Comparison of ENCODE assay signal across 13 cellular contexts in genomic region chr4:56289934-56290333, GRCh38.
DNase-seq lines count a peak whose midpoint lies in the region; ATAC-seq and TF ChIP-seq lines count a peak whose summit lies in the region.
"Had no signal": no experiment of that assay in that cellular context is flagged by ENCODE, and none has a peak within 500 bp of the region (broad histone marks: within the 10 kb centered on the region; RNA-seq: fewer than 3 reads in every experiment).

No MANE protein-coding gene starts in this region.

- no peaks in the 10 kb centered on the region for H3K4me1 ChIP-seq in CD8-positive, alpha-beta memory T cell (ENCODE audit: insufficient read depth, low read length)
- H3K4me1 ChIP-seq in muscle layer of duodenum (ENCODE audit: control insufficient read depth in 1 of 2, insufficient read depth in 2 of 2, low read length in 2 of 2) = peaks cover 0 to 3% of the 10 kb centered on the region in 2 donors
- H3K4me1 ChIP-seq: SJCRH30 had no signal

- H3K27me3 Mint-ChIP-seq in CD8-positive, alpha-beta memory T cell = peaks cover 6 to 17% of the 10 kb centered on the region in 2 donors
- peaks cover 9% of the 10 kb centered on the region for H3K27me3 Mint-ChIP-seq in HFFc6 (ENCODE audit: insufficient read depth)
- H3K27me3 Mint-ChIP-seq in brain = peaks cover 5% of the 10 kb centered on the region

- no peaks in the 10 kb centered on the region for H3K27me3 ChIP-seq in CD8-positive, alpha-beta memory T cell (ENCODE audit: insufficient read depth, low read length, poor library complexity, severe bottlenecking)
- H3K27me3 ChIP-seq in muscle layer of duodenum (ENCODE audit: low read depth, low read length) = no peaks in the 10 kb centered on the region
- H3K27me3 ChIP-seq: neural progenitor cell, SJCRH30 had no signal

- no peak for ATAC-seq in GM18861 (IDR thresholded peaks at IDR 0.05; ENCODE audit: unreplicated experiment)
- ATAC-seq: stimulated activated effector memory CD8-positive, alpha-beta T cell treated with anti-CD3 and anti-CD28 coated beads, Interleukin-12 subunit alpha, Interleukin-12 subunit beta, amount 100 ng/mL, for 72 hours had no signal

- no peak overlapping the region for H3K4me3 ChIP-seq in CD8-positive, alpha-beta memory T cell (ENCODE audit: low read length)
- H3K4me3 ChIP-seq in muscle layer of duodenum (ENCODE audit: low read depth in 1 of 2, low read length in 2 of 2) = peak overlapping the region; percentile 29 to 54
- H3K4me3 ChIP-seq: neural progenitor cell, SJCRH30 had no signal

- peaks cover 5 to 14% (median 10%) of the 10 kb centered on the region in 3 donors for H3K4me1 Mint-ChIP-seq in CD8-positive, alpha-beta memory T cell
- H3K4me1 Mint-ChIP-seq in HFFc6 (ENCODE audit: low read depth) = peaks cover 7% of the 10 kb centered on the region; the same call in 1 of the 2 replicates
- peaks cover 10% of the 10 kb centered on the region for H3K4me1 Mint-ChIP-seq in brain

- H3K36me3 ChIP-seq in CD8-positive, alpha-beta memory T cell (ENCODE audit: insufficient read depth, low read length) = no peaks in the 10 kb centered on the region
- H3K36me3 ChIP-seq in muscle layer of duodenum (ENCODE audit: control insufficient read depth in 1 of 2, insufficient read depth in 2 of 2, low read length in 2 of 2) = no peaks in the 10 kb centered on the region
- H3K36me3 ChIP-seq: neural progenitor cell, SJCRH30 had no signal

- H3K27ac ChIP-seq in CD8-positive, alpha-beta memory T cell (ENCODE audit: low read depth, low read length) = no peak overlapping the region
- H3K27ac ChIP-seq in muscle layer of duodenum (ENCODE audit: low read length) = no peak overlapping the region
- H3K27ac ChIP-seq: neural progenitor cell, SJCRH30 had no signal

- H3K9me3 ChIP-seq in CD8-positive, alpha-beta memory T cell (ENCODE audit: low read length) = no peaks in the 10 kb centered on the region
- peaks cover 0 to 3% of the 10 kb centered on the region in 2 donors for H3K9me3 ChIP-seq in muscle layer of duodenum (ENCODE audit: control insufficient read depth in 1 of 2, low read length in 2 of 2)
- H3K9me3 ChIP-seq: SJCRH30 had no signal

- TF ChIP-seq CTCF in HFFc6 (IDR thresholded peaks at IDR 0.05) (no peak), brain (conservative IDR thresholded peaks at IDR 0.05) (no peak)

- no peaks in the 10 kb centered on the region for H3K36me3 Mint-ChIP-seq in CD8-positive, alpha-beta memory T cell
- H3K36me3 Mint-ChIP-seq in HFFc6 (ENCODE audit: low read depth) (no peaks in the 10 kb centered on the region), brain (peaks cover 80% of the 10 kb centered on the region)
- H3K36me3 Mint-ChIP-seq: stimulated activated effector memory CD8-positive, alpha-beta T cell treated with anti-CD3 and anti-CD28 coated beads, Interleukin-12 subunit alpha, Interleukin-12 subunit beta, amount 100 ng/mL, for 72 hours had no signal

- POLR2A ChIA-PET in CD8-positive, alpha-beta memory T cell (lab: Charles Lee) = no interaction called here

- CTCF ChIA-PET in CD8-positive, alpha-beta memory T cell (lab: Charles Lee) = interaction anchor here (1.2 kb wide), 1 partner anchor 10 kb away, joined by 3 read pairs; no protein-coding TSS in a partner anchor

- no peak overlapping the region for H3K27ac Mint-ChIP-seq in CD8-positive, alpha-beta memory T cell
- H3K27ac Mint-ChIP-seq in HFFc6 (no peak overlapping the region), brain (peak overlapping the region; percentile 29 to 91 (median 79))
- H3K27ac Mint-ChIP-seq: neural progenitor cell; stimulated activated effector memory CD8-positive, alpha-beta T cell treated with anti-CD3 and anti-CD28 coated beads, Interleukin-12 subunit alpha, Interleukin-12 subunit beta, amount 100 ng/mL, for 72 hours had no signal

- no peak for DNase-seq in CD8-positive, alpha-beta memory T cell
- DNase-seq in HFFc6 = no peak
- no peak for DNase-seq in NCI-H187 (lab: John Stamatoyannopoulos, UW)
- DNase-seq in activated gamma-delta T cell (lab: John Stamatoyannopoulos, UW) = no peak
- no peak for DNase-seq in dedifferentiated amniotic fluid mesenchymal stem cell (ENCODE audit: extremely low spot score)
- DNase-seq: MV-4-11, NCI-H524 treated with DMSO at 0.1 percent for 48 hours, SJCRH30 had no signal

- peak overlapping the region in 4 of 7 donors; percentile 4 to 70 (median 24) for H3K4me3 Mint-ChIP-seq in CD8-positive, alpha-beta memory T cell
- peak overlapping the region; percentile 69 for H3K4me3 Mint-ChIP-seq in HFFc6
- H3K4me3 Mint-ChIP-seq in brain = peak overlapping the region in 3 of 5 experiments; percentile 2 to 73 (median 18)
- H3K4me3 Mint-ChIP-seq: neural progenitor cell; stimulated activated effector memory CD8-positive, alpha-beta T cell treated with anti-CD3 and anti-CD28 coated beads, Interleukin-12 subunit alpha, Interleukin-12 subunit beta, amount 100 ng/mL, for 72 hours had no signal

- H3K9me3 Mint-ChIP-seq in CD8-positive, alpha-beta memory T cell = peaks cover 0 to 5% (median 3%) of the 10 kb centered on the region in 5 donors
- peaks cover 1% of the 10 kb centered on the region; the same call in 1 of the 2 replicates for H3K9me3 Mint-ChIP-seq in HFFc6
- H3K9me3 Mint-ChIP-seq in brain = peaks cover 0 to 22% (median 14%) of the 10 kb centered on the region in 5 experiments

Comparison
In these comparisons a context has a peak if more than half of its experiments do, and no peak if none do; other contexts are left out.
1. H3K27ac Mint-ChIP-seq: peak in brain (5 of 5); none in CD8-positive, alpha-beta memory T cell (0 of 8) and HFFc6 (single experiment).
2. H3K4me3 Mint-ChIP-seq: peak in every context shown above with its lines; median percentile 69 in HFFc6; 24 in CD8-positive, alpha-beta memory T cell; 18 in brain.